8 cellular contexts compared by ENCODE assay signal in genomic region chr20:4038047-4038459, GRCh38. TPM values are rescaled to one million over a fixed set of nuclear protein-coding genes. Genes with fewer than 3 reads are reported as not detected.
A peak's percentile ranks its signal among the peaks of the same experiment; 100 is the strongest.
DNase-seq lines count a peak whose midpoint lies in the region; ATAC-seq and TF ChIP-seq lines count a peak whose summit lies in the region.

No MANE protein-coding gene starts in this region.

- intact Hi-C loops in activated B cell treated with CpG ODN at 0.5 μM for 24 hours (cut with micrococcal nuclease) = loop anchor here (2.0 kb wide), 4 partner anchors 23 to 217 kb away; partner anchors contain the start of genes AP5S1, PANK2 and RNF24

- H3K27ac ChIP-seq in GM23338 (ENCODE audit: low read depth) = no peak overlapping the region

- no peak overlapping the region for H3K4me3 ChIP-seq in GM23338
- peak overlapping the region; percentile 74 for H3K4me3 ChIP-seq in Loucy (ENCODE audit: low read length, poor library complexity, severe bottlenecking)

- H3K79me2 ChIP-seq in GM23338 (replicated peaks; ENCODE audit: insufficient read depth) (no peaks in the 10 kb centered on the region), Loucy (ENCODE audit: insufficient read depth, low read length) (no peaks in the 10 kb centered on the region)

- H3K4me3 Mint-ChIP-seq in GM23338 (no peak overlapping the region), activated B cell treated with CpG ODN at 0.5 μM for 24 hours (peak overlapping the region; percentile 82), mesothelial cell of epicardium (peak overlapping the region; percentile 1)

- CTCF ChIA-PET in activated B cell treated with CpG ODN at 0.5 μM for 24 hours (lab: Charles Lee) = no interaction called here

- H3K9ac ChIP-seq in Loucy (ENCODE audit: low read depth, low read length, poor library complexity, severe bottlenecking) = peak overlapping the region; percentile 80

- no peaks in the 10 kb centered on the region for H3K9me3 ChIP-seq in Loucy (ENCODE audit: insufficient read depth, low read depth, low read length)

- H3K27me3 Mint-ChIP-seq in GM23338 (ENCODE audit: insufficient read depth, low read depth, poor library complexity) (peaks cover 13% of the 10 kb centered on the region), activated B cell treated with CpG ODN at 0.5 μM for 24 hours (no peaks in the 10 kb centered on the region), mesothelial cell of epicardium (ENCODE audit: low read depth) (no peaks in the 10 kb centered on the region)

- H3K9me3 Mint-ChIP-seq in GM23338 = peaks cover 2% of the 10 kb centered on the region; the same call in 2 of the 3 replicates
- H3K9me3 Mint-ChIP-seq in activated B cell treated with CpG ODN at 0.5 μM for 24 hours = no peaks in the 10 kb centered on the region
- no peaks in the 10 kb centered on the region for H3K9me3 Mint-ChIP-seq in mesothelial cell of epicardium

- H3K4me1 ChIP-seq in GM23338 (ENCODE audit: insufficient read depth) = peaks cover 17% of the 10 kb centered on the region
- peaks cover 27% of the 10 kb centered on the region for H3K4me1 ChIP-seq in Loucy (ENCODE audit: insufficient read depth, low read length, poor library complexity, severe bottlenecking)

- H2AFZ ChIP-seq in GM23338 = peak overlapping the region; percentile 60; the same call in 1 of the 2 replicates
- peak overlapping the region; percentile 74; the same call in 1 of the 2 replicates for H2AFZ ChIP-seq in Loucy (ENCODE audit: low read length)

- H3K36me3 Mint-ChIP-seq in GM23338 (ENCODE audit: low read depth) (no peaks in the 10 kb centered on the region; the same call in 2 of the 3 replicates), activated B cell treated with CpG ODN at 0.5 μM for 24 hours (ENCODE audit: low read depth) (no peaks in the 10 kb centered on the region), mesothelial cell of epicardium (no peaks in the 10 kb centered on the region)

- H3K4me1 Mint-ChIP-seq in GM23338 (peaks cover 31% of the 10 kb centered on the region), activated B cell treated with CpG ODN at 0.5 μM for 24 hours (peaks cover 16% of the 10 kb centered on the region), mesothelial cell of epicardium (peaks cover 20% of the 10 kb centered on the region)

- H3K27me3 ChIP-seq in GM23338 (ENCODE audit: insufficient read depth) (peaks cover 8% of the 10 kb centered on the region; the same call in 1 of the 2 replicates), Loucy (ENCODE audit: insufficient read depth, low read length, poor library complexity, severe bottlenecking) (no peaks in the 10 kb centered on the region)

- H3K4me2 ChIP-seq in GM23338 = peak overlapping the region; percentile 18
- H3K4me2 ChIP-seq in Loucy (ENCODE audit: low read depth, low read length, poor library complexity, severe bottlenecking) = peak overlapping the region; percentile 83

- H3K9me2 ChIP-seq in GM23338 (ENCODE audit: insufficient read depth) (no peaks in the 10 kb centered on the region), Loucy (replicated peaks; ENCODE audit: low read depth, low read length) (no peaks in the 10 kb centered on the region)

- H3F3A ChIP-seq in GM23338 (replicated peaks; ENCODE audit: low read depth) (no peaks in the 10 kb centered on the region), Loucy (ENCODE audit: low read depth) (no peaks in the 10 kb centered on the region)

- no peak for TF ChIP-seq CTCF in GM23338 (conservative IDR thresholded peaks at IDR 0.05; ENCODE audit: low read depth in 2 of 2)
- no peak for TF ChIP-seq CTCF in Loucy (conservative IDR thresholded peaks at IDR 0.05; ENCODE audit: low read length)
- TF ChIP-seq CTCF in activated B cell treated with CpG ODN at 0.5 μM for 24 hours (IDR thresholded peaks at IDR 0.05) = no peak
- TF ChIP-seq CTCF in mesothelial cell of epicardium (IDR thresholded peaks at IDR 0.05; ENCODE audit: unreplicated experiment) = no peak

- DNase-seq in GM04504 (ENCODE audit: low read depth) (peak; percentile 65), GM23338 (ENCODE audit: low spot score) (peak; percentile 65), activated B cell treated with CpG ODN at 0.5 μM for 24 hours (peak; percentile 52), mesothelial cell of epicardium (ENCODE audit: low spot score in 2 of 2, unreplicated experiment in 2 of 2) (peak; percentile 33 to 57), DMS53 treated with DMSO at 0.1 percent for 48 hours (lab: John Stamatoyannopoulos, UW; ENCODE audit: unreplicated experiment) (no peak)
- DNase-seq in central memory CD4-positive, alpha-beta T cell = peak; percentile 90
- peak; percentile 45 to 75 for DNase-seq in stimulated activated CD8-positive, alpha-beta memory T cell treated with anti-CD3 and anti-CD28 coated beads, Interleukin-7, amount 100 ng/mL, for 48 hours (ENCODE audit: extremely low read depth in 1 of 2, low read depth in 1 of 2)

- H4K20me1 ChIP-seq in GM23338 (replicated peaks; ENCODE audit: insufficient read depth) (no peaks in the 10 kb centered on the region), Loucy (ENCODE audit: insufficient read depth, low read length, poor library complexity, severe bottlenecking) (no peaks in the 10 kb centered on the region)

- POLR2A ChIA-PET in activated B cell treated with CpG ODN at 0.5 μM for 24 hours (lab: Charles Lee) = interaction anchor here (0.6 to 1.9 kb wide), 9 partner anchors 22 to 833 kb away, joined by 4 to 12 read pairs (median 5); partner anchors contain the start of genes ADISSP, AP5S1, DDRGK1 and RNF24

- ATAC-seq in GM23338 = peak; percentile 52
- peak; percentile 100 for ATAC-seq in activated B cell treated with CpG ODN at 0.5 μM for 24 hours (ENCODE audit: low read depth)

- H3K36me3 ChIP-seq in GM23338 (ENCODE audit: insufficient read depth) (no peaks in the 10 kb centered on the region), Loucy (ENCODE audit: insufficient read depth, low read length) (no peaks in the 10 kb centered on the region)

- H3K27ac Mint-ChIP-seq in GM23338 (no peak overlapping the region), activated B cell treated with CpG ODN at 0.5 μM for 24 hours (peak overlapping the region; percentile 96), mesothelial cell of epicardium (peak overlapping the region; percentile 85)

TF ChIP-seq in GM23338, 12 proteins besides CTCF, POLR2A, EP300 and RAD21 (continues in another document):
- TF ChIP-seq NANOG (IDR thresholded peaks at IDR 0.05; ENCODE audit: borderline replicate concordance) = no peak
- TF ChIP-seq EZH2 (IDR thresholded peaks at IDR 0.05; ENCODE audit: low read depth, unreplicated experiment) = no peak

RNA-seq across cellular contexts. Expression of gene RNF24, which starts 22.7 kb away (rescaled TPM):
- total RNA-seq in GM23338 (2014; rRNA removed; shearing (Covaris generic)) = 6.9 and 10.0 TPM in 2 replicates
- 10.2 and 10.3 TPM in 2 replicates for polyA plus RNA-seq in GM23338 (2016; fragmentation: Nextera tagmentation; extraction: Ambion mirVana)
- total RNA-seq in activated B cell treated with CpG ODN at 0.5 μM for 24 hours (6.3 and 6.9 TPM in 2 replicates), mesothelial cell of epicardium (45.5 to 50.6 TPM (median 47.0 TPM) in 3 replicates)
